Comparison of ENCODE assay signal across 8 cellular contexts in genomic region chr11:122202951-122203456, GRCh38.
DNase-seq lines count a peak whose midpoint lies in the region; ATAC-seq, FAIRE-seq and TF ChIP-seq lines count a peak whose summit lies in the region.

No MANE protein-coding gene starts in this region.

- H3K27me3 ChIP-seq in dorsolateral prefrontal cortex (no peaks in the 10 kb centered on the region), lower lobe of right lung (ENCODE audit: low read depth) (no peaks in the 10 kb centered on the region)

- H3K4me3 ChIP-seq in dorsolateral prefrontal cortex = peak overlapping the region; percentile 29 to 82 (median 61)
- H3K4me3 ChIP-seq in lower lobe of right lung = peak overlapping the region; percentile 41

- peaks cover 27% of the 10 kb centered on the region for H3K4me1 ChIP-seq in lower lobe of right lung

- no peak for DNase-seq in D721Med (ENCODE audit: insufficient read length, low spot score)
- peak; percentile 33 for DNase-seq in HuH-7.5 (ENCODE audit: low spot score)
- DNase-seq in dorsolateral prefrontal cortex = peak; percentile 26 to 83 (median 65)
- DNase-seq in lower lobe of right lung = peak; percentile 65
- peak; percentile 17 to 24 (median 20) for DNase-seq in stimulated activated CD4-positive, alpha-beta T cell treated with anti-CD3 and anti-CD28 coated beads, TNF-alpha, amount 100 ng/mL, for 48 hours (ENCODE audit: low read depth in 3 of 3)
- no peak for DNase-seq in A172 (ENCODE audit: low spot score)

- H3K36me3 ChIP-seq in lower lobe of right lung = no peaks in the 10 kb centered on the region

- ATAC-seq in GM21360 (IDR thresholded peaks at IDR 0.05; ENCODE audit: unreplicated experiment) (peak; percentile 75), lower lobe of right lung (peak; percentile 93 to 94)

- intact Hi-C loops in dorsolateral prefrontal cortex (cut with DNase I) (loop anchor here (2.0 to 5.0 kb wide), 7 partner anchors 44 to 548 kb away; no protein-coding TSS in a partner anchor), lower lobe of right lung (cut with DNase I) (loop anchor here (5.0 kb wide), 1 partner anchor 546 kb away; no protein-coding TSS in a partner anchor)

- TF ChIP-seq CTCF in D721Med (IDR thresholded peaks at IDR 0.05; ENCODE audit: insufficient read depth, missing control alignments) (peak; percentile 72), VCaP (conservative IDR thresholded peaks at IDR 0.05) (peak; percentile 99), dorsolateral prefrontal cortex (IDR thresholded peaks at IDR 0.05 in 54 of 56, conservative IDR thresholded peaks at IDR 0.05 in 2 of 56; ENCODE audit: low read depth in 1 of 56, partially characterized antibody in 56 of 56) (peak; percentile 87 to 100 (median 98)), lower lobe of right lung (IDR thresholded peaks at IDR 0.05) (peak; percentile 96)

- no peaks in the 10 kb centered on the region for H3K9me3 ChIP-seq in lower lobe of right lung

- H3K27ac ChIP-seq in VCaP (no peak overlapping the region), dorsolateral prefrontal cortex (peak overlapping the region in 58 of 59 donors; percentile 34 to 99 (median 88)), lower lobe of right lung (peak overlapping the region; percentile 48)

- no peak for FAIRE-seq in D721Med (lab: Jason Lieb, UNC)

Comparison
In these comparisons a context has a peak if more than half of its experiments do, and no peak if none do; other contexts are left out.
1. DNase-seq: peak in HuH-7.5 (single experiment), dorsolateral prefrontal cortex (10 of 10), lower lobe of right lung (single experiment) and stimulated activated CD4-positive, alpha-beta T cell treated with anti-CD3 and anti-CD28 coated beads, TNF-alpha, amount 100 ng/mL, for 48 hours (3 of 3); none in D721Med (single experiment) and A172 (single experiment).
2. Peak in every context shown above with its lines, with median percentiles within 50 percentile points of each other: CTCF ChIP-seq.